8 cellular contexts compared by ENCODE assay signal in the genomic region with DNA sequence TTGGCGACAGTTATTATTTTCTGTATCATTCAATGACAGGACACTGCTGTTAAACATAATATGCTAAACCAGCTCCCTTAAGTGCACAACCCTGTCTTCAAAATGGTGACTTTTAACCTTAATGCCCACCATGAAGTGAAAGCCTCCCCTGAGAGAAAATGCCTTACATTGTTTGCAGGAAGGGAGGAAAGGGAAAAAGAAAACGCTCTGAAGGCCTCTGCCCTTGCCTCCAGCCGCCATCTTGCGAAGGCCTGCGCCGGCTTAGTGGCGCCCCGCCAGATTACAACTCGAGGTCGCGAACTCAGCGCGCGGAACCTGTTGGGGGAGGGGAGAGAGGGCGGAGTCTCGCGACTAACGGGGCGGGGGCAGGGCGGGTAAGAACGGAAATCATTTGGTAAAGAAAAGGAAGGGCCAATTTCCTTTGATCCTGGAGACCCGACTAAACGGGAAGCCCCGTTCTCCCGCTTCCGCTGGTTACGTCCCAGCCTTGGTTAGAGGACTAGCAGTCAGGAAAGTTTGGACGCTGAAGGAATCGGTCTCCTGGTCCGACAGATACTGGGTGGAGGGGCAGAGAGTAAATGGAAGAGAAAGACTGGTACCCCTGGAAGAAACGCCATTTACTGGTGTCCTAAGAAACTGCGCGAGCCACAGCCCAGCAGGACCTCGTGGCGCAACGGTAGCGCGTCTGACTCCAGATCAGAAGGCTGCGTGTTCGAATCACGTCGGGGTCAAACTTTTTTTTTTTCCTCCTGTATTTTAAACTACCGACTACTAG. TPM values are rescaled to one million over a fixed set of nuclear protein-coding genes. Genes with fewer than 3 reads are reported as not detected.
DNase-seq lines count a peak whose midpoint lies in the region; ATAC-seq and TF ChIP-seq lines count a peak whose summit lies in the region.

No MANE protein-coding gene starts in this region.

- peaks cover 24 to 30% (median 26%) of the 10 kb centered on the region in 3 donors for H3K27me3 Mint-ChIP-seq in immature natural killer cell (ENCODE audit: low read depth in 3 of 3)

- H3K4me3 ChIP-seq in ACC112 (ENCODE audit: low read depth, low read length) (peak overlapping the region; percentile 81), mammary epithelial cell (replicated peaks in 1 of 3; ENCODE audit: insufficient read depth in 1 of 3, low read depth in 2 of 3, low read length in 3 of 3) (peak overlapping the region; percentile 64 to 71 (median 66)), smooth muscle cell (peak overlapping the region; percentile 61)

- H4K20me1 ChIP-seq in mammary epithelial cell (ENCODE audit: insufficient read depth, low read length) (no peaks in the 10 kb centered on the region), smooth muscle cell (ENCODE audit: low read depth) (no peaks in the 10 kb centered on the region)

- in situ Hi-C loops in mammary epithelial cell (cut with MboI; ENCODE audit: low sequenced_read_pairs in 2 of 2), result loop anchor here in 1 of 2 donors (10.0 kb wide), 1 partner anchor 141 kb away; a partner anchor contains a TSS

- peak overlapping the region; percentile 78 for H3K4me2 ChIP-seq in mammary epithelial cell (ENCODE audit: insufficient read depth, low read depth, low read length)
- peak overlapping the region; percentile 73 for H3K4me2 ChIP-seq in smooth muscle cell

- CTCF ChIA-PET in mammary epithelial cell (lab: Charles Lee; ENCODE audit: low non-redundant PET), result interaction anchor here (0.7 kb wide), 1 partner anchor 13 kb away, joined by 6 read pairs; no protein-coding TSS in a partner anchor

- H3K4me1 ChIP-seq in ACC112 (ENCODE audit: control insufficient read depth, insufficient read depth, low read length, unreplicated experiment) (no peaks in the 10 kb centered on the region), mammary epithelial cell (ENCODE audit: insufficient read depth, low read length) (no peaks in the 10 kb centered on the region), smooth muscle cell (ENCODE audit: low read depth) (no peaks in the 10 kb centered on the region)

- H3K9ac ChIP-seq in mammary epithelial cell (ENCODE audit: insufficient read depth, low read length), result peak overlapping the region; percentile 75
- H3K9ac ChIP-seq in smooth muscle cell (ENCODE audit: low read depth), result peak overlapping the region; percentile 80

- H3K36me3 ChIP-seq in ACC112 (ENCODE audit: insufficient read depth, low read length), result no peaks in the 10 kb centered on the region
- no peaks in the 10 kb centered on the region for H3K36me3 ChIP-seq in mammary epithelial cell (ENCODE audit: insufficient read depth, low read length)
- no peaks in the 10 kb centered on the region for H3K36me3 ChIP-seq in smooth muscle cell (ENCODE audit: low read depth)

- H3K4me1 Mint-ChIP-seq in immature natural killer cell, result peaks cover 25 to 30% of the 10 kb centered on the region in 2 donors

- H3F3A ChIP-seq in smooth muscle cell (ENCODE audit: low read depth), result no peaks in the 10 kb centered on the region

- H3K4me3 Mint-ChIP-seq in immature natural killer cell, result peak overlapping the region; percentile 93 to 100 (median 98)

- H3K9me3 Mint-ChIP-seq in immature natural killer cell, result peaks cover 0 to 14% (median 5%) of the 10 kb centered on the region in 6 donors

- H3K36me3 Mint-ChIP-seq in immature natural killer cell, result peaks cover 0 to 4% (median 0%) of the 10 kb centered on the region in 3 donors

- no peaks in the 10 kb centered on the region for H3K79me2 ChIP-seq in ACC112 (ENCODE audit: control insufficient read depth, insufficient read depth, low read length, unreplicated experiment)
- no peaks in the 10 kb centered on the region for H3K79me2 ChIP-seq in mammary epithelial cell (ENCODE audit: insufficient read depth, low read length)
- no peaks in the 10 kb centered on the region for H3K79me2 ChIP-seq in smooth muscle cell (ENCODE audit: low read depth)

- intact Hi-C loops in mammary epithelial cell (cut with micrococcal nuclease), result loop anchor here (1.0 to 2.0 kb wide), 3 partner anchors 12 to 141 kb away; a partner anchor contains a TSS

- BruUV-seq in mammary epithelial cell (replicated peaks; lab: Mats Ljungman, UMichigan), result TSS peak; percentile 62

- no peak for TF ChIP-seq CTCF in VCaP (conservative IDR thresholded peaks at IDR 0.05)
- no peak for TF ChIP-seq CTCF in mammary epithelial cell (conservative IDR thresholded peaks at IDR 0.05 in 1 of 2, IDR thresholded peaks at IDR 0.05 in 1 of 2; ENCODE audit: extremely low read depth in 1 of 2, insufficient read depth in 1 of 2, low read depth in 1 of 2, low read length in 2 of 2)
- TF ChIP-seq CTCF in smooth muscle cell (IDR thresholded peaks at IDR 0.05; ENCODE audit: borderline replicate concordance, insufficient read depth, poor library complexity, severe bottlenecking), result no peak

- H3K27me3 ChIP-seq in ACC112 (ENCODE audit: insufficient read depth, low read length), result no peaks in the 10 kb centered on the region
- no peaks in the 10 kb centered on the region for H3K27me3 ChIP-seq in mammary epithelial cell (ENCODE audit: insufficient read depth, low read length)
- no peaks in the 10 kb centered on the region for H3K27me3 ChIP-seq in smooth muscle cell (ENCODE audit: low read depth)

- peak; percentile 95 for DNase-seq in NCI-H2196 (lab: John Stamatoyannopoulos, UW; ENCODE audit: unreplicated experiment)
- peak; percentile 90 for DNase-seq in mammary epithelial cell
- peak; percentile 93 to 95 (median 93) for DNase-seq in immature natural killer cell
- peak; percentile 93 for DNase-seq in smooth muscle cell (lab: John Stamatoyannopoulos, UW; ENCODE audit: unreplicated experiment)

- H2AFZ ChIP-seq in ACC112 (ENCODE audit: low read length, unreplicated experiment), result peak overlapping the region; percentile 87
- H2AFZ ChIP-seq in mammary epithelial cell (ENCODE audit: low read depth, low read length), result peak overlapping the region; percentile 93
- peak overlapping the region; percentile 87 for H2AFZ ChIP-seq in smooth muscle cell (ENCODE audit: low read depth)

- 2% methylated on average over 31 of the region's 43 CpGs for whole genome bisulfite sequencing in mammary epithelial cell (ENCODE audit: low coverage, missing lambda C conversion rate)
- under 1% methylated on average over 42 of the region's 43 CpGs for WGBS in smooth muscle cell (ENCODE audit: low lambda C conversion rate)

- ATAC-seq in GM18870 (IDR thresholded peaks at IDR 0.05; ENCODE audit: unreplicated experiment), result peak; percentile 60
- peak; percentile 71 for ATAC-seq in HG03108 (IDR thresholded peaks at IDR 0.05; ENCODE audit: unreplicated experiment)

- dilution Hi-C loops in mammary epithelial cell (cut with HindIII; ENCODE audit: low sequenced_read_pairs), result no loop called here

- no peaks in the 10 kb centered on the region for H3K9me3 ChIP-seq in mammary epithelial cell (replicated peaks; ENCODE audit: insufficient read depth, low read length)
- H3K9me3 ChIP-seq in smooth muscle cell (replicated peaks; ENCODE audit: low read depth), result no peaks in the 10 kb centered on the region

- H3K27ac ChIP-seq in ACC112 (ENCODE audit: low read depth, low read length), result peak overlapping the region; percentile 93
- H3K27ac ChIP-seq in VCaP, result peak overlapping the region; percentile 96
- H3K27ac ChIP-seq in mammary epithelial cell (ENCODE audit: insufficient read depth, low read depth, low read length), result peak overlapping the region; percentile 58
- peak overlapping the region; percentile 83 for H3K27ac ChIP-seq in smooth muscle cell (ENCODE audit: low read depth)

- H3K27ac Mint-ChIP-seq in immature natural killer cell, result peak overlapping the region; percentile 98 to 99 (median 99)

RNA-seq across cellular contexts. Expression of a gene that starts 11.6 kb away (rescaled TPM):
- total RNA-seq in mammary epithelial cell (10 to 100 TPM; 26.0 to 74.2 TPM), smooth muscle cell (60.2 and 98.6 TPM in 2 replicates)
- polyA plus RNA-seq in mammary epithelial cell (41.4 TPM), immature natural killer cell (10 to 100 TPM; 25.6 to 43.7 (median 35.9) TPM), smooth muscle cell (20.1 and 22.6 TPM in 2 replicates)
- polyA minus RNA-seq in mammary epithelial cell, result 56.6 TPM

Comparison
In these comparisons a context has a peak if more than half of its experiments do, and no peak if none do; other contexts are left out.
1. Peak in every context shown above with its lines: DNase-seq, ATAC-seq, H3K4me3 ChIP-seq and H3K27ac ChIP-seq.